13 cellular contexts compared by ENCODE assay signal in the genomic region with DNA sequence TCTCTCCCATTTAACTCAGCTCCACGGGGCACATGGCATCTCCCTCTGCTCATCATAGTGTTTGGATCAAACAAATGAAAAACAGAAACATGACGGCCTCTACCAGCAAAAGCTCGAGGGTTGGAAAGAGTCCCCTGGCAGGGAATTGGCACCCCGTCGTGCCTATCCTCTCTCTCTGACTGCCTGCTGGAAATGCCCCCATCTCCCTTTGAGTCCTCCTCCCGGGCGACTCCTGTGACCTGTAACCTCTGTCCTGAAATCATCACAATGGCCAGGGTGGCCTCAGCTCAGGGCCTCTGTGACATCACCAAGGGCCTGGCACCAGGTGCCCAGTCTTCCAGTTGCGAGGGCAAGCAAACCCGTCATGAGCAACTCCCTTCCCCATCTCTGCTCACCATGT. TPM values are rescaled to one million over a fixed set of nuclear protein-coding genes. Genes with fewer than 3 reads are reported as not detected.
"Had no signal": no experiment of that assay in that cellular context is flagged by ENCODE, and none has a peak within 500 bp of the region (broad histone marks: within the 10 kb centered on the region; RNA-seq: fewer than 3 reads in every experiment).

A gene with protein sequence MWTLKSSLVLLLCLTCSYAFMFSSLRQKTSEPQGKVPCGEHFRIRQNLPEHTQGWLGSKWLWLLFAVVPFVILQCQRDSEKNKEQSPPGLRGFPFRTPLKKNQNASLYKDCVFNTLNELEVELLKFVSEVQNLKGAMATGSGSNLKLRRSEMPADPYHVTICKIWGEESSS (plus strand): TSS at position 301 of the 400 bp plus-strand sequence. CDS start 96 bp downstream, at position 397.

RNA-seq across cellular contexts. Expression of the gene that starts here (rescaled TPM):
- total RNA-seq: hepatocyte, kidney, kidney epithelial cell, left cardiac atrium, left colon, left lobe of liver, left ventricle myocardium superior, liver, lung microvascular endothelial cell, mammary epithelial cell, mesothelial cell of epicardium, mucosa of descending colon, myocyte had no signal
- polyA plus RNA-seq: hepatocyte had no signal
